Comparison of ENCODE assay signal across 12 cellular contexts in the genomic region with DNA sequence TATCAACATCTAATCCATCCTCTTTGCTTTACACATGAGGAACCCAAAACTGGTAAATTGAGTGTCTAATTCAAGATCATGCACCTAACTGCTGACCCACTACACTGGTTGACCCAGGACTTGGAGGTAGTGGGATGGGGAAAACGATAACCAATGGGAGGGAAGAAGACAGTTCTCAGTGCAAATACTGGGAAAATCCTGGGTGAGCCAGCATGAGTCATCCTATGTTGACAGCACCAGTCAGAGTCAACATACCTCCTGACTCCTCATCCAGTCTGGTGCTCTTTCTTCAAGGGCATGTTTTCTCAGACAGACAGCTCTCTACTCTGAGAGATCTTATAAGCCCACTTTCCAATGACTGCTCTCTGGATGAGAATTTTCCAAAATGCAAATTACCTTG.
A peak's percentile ranks its signal among the peaks of the same experiment; 100 is the strongest.
DNase-seq lines count a peak whose midpoint lies in the region; ATAC-seq and TF ChIP-seq lines count a peak whose summit lies in the region.
"Had no signal": no experiment of that assay in that cellular context is flagged by ENCODE, and none has a peak within 500 bp of the region (broad histone marks: within the 10 kb centered on the region; RNA-seq: fewer than 3 reads in every experiment).

No MANE protein-coding gene starts in this region.

- no peak overlapping the region for H3K4me3 Mint-ChIP-seq in stimulated activated naive CD8-positive, alpha-beta T cell treated with anti-CD3 and anti-CD28 coated beads, Interleukin-15, amount 100 ng/mL, for 72 hours
- no peak overlapping the region for H3K4me3 Mint-ChIP-seq in activated T-helper 1 cell treated with anti-CD3 and anti-CD28 coated beads, Interleukin-12 subunit alpha, Interleukin-12 subunit beta, Interleukin-2, Interleukin-4 antibody, amounts not matched to agents 30 ng/mL and 10 ng/mL and 1 ng/mL, durations not matched to agents 14 hours and 24 hours and 36 hours

- no peak overlapping the region for H3K27ac Mint-ChIP-seq in stimulated activated naive CD8-positive, alpha-beta T cell treated with anti-CD3 and anti-CD28 coated beads, Interleukin-15, amount 100 ng/mL, for 72 hours
- H3K27ac Mint-ChIP-seq in activated T-helper 1 cell treated with anti-CD3 and anti-CD28 coated beads, Interleukin-12 subunit alpha, Interleukin-12 subunit beta, Interleukin-2, Interleukin-4 antibody, amounts not matched to agents 30 ng/mL and 10 ng/mL and 1 ng/mL, durations not matched to agents 14 hours and 24 hours and 36 hours = no peak overlapping the region

- H3K27me3 ChIP-seq in SJSA1 (replicated peaks) = no peaks in the 10 kb centered on the region

- no peaks in the 10 kb centered on the region for H3K36me3 ChIP-seq in SJSA1

- peaks cover 13% of the 10 kb centered on the region for H3K4me1 Mint-ChIP-seq in stimulated activated naive CD8-positive, alpha-beta T cell treated with anti-CD3 and anti-CD28 coated beads, Interleukin-15, amount 100 ng/mL, for 72 hours
- H3K4me1 Mint-ChIP-seq in activated T-helper 1 cell treated with anti-CD3 and anti-CD28 coated beads, Interleukin-12 subunit alpha, Interleukin-12 subunit beta, Interleukin-2, Interleukin-4 antibody, amounts not matched to agents 30 ng/mL and 10 ng/mL and 1 ng/mL, durations not matched to agents 14 hours and 24 hours and 36 hours (ENCODE audit: low read depth) = peaks cover 20% of the 10 kb centered on the region

- no peaks in the 10 kb centered on the region for H3K27me3 Mint-ChIP-seq in stimulated activated naive CD8-positive, alpha-beta T cell treated with anti-CD3 and anti-CD28 coated beads, Interleukin-15, amount 100 ng/mL, for 72 hours
- H3K27me3 Mint-ChIP-seq in activated T-helper 1 cell treated with anti-CD3 and anti-CD28 coated beads, Interleukin-12 subunit alpha, Interleukin-12 subunit beta, Interleukin-2, Interleukin-4 antibody, amounts not matched to agents 30 ng/mL and 10 ng/mL and 1 ng/mL, durations not matched to agents 14 hours and 24 hours and 36 hours (ENCODE audit: insufficient read depth) = no peaks in the 10 kb centered on the region

- no peaks in the 10 kb centered on the region; the same call in 1 of the 2 replicates for H3K9me3 ChIP-seq in SJSA1 (replicated peaks)

- H3K4me3 ChIP-seq in SJSA1 (no peak overlapping the region), fibroblast of villous mesenchyme (ENCODE audit: low read depth, low read length) (no peak overlapping the region), coronary artery (no peak overlapping the region)

- peaks cover 9% of the 10 kb centered on the region for H3K4me1 ChIP-seq in SJSA1 (replicated peaks)

- DNase-seq in stimulated activated naive CD8-positive, alpha-beta T cell treated with anti-CD3 and anti-CD28 coated beads, Interleukin-15, Interleukin-2, amounts not matched to agents 100 U/mL and 50 U/mL, for 24 hours = no peak
- no peak for DNase-seq in stimulated activated naive CD8-positive, alpha-beta T cell treated with anti-CD3 and anti-CD28 coated beads, Interleukin-15, amount 100 ng/mL, for 72 hours
- DNase-seq in SJSA1 (ENCODE audit: low read depth in 1 of 2, low spot score in 2 of 2) (peak; percentile 47 to 64), fibroblast of villous mesenchyme (ENCODE audit: low read depth) (peak; percentile 80), coronary artery (ENCODE audit: low spot score) (no peak), COLO829 (ENCODE audit: low spot score) (no peak)
- DNase-seq in activated T-helper 1 cell treated with anti-CD3 and anti-CD28 coated beads, Interleukin-12 subunit alpha, Interleukin-12 subunit beta, Interleukin-2, Interleukin-4 antibody, amounts not matched to agents 30 ng/mL and 10 ng/mL and 1 ng/mL, durations not matched to agents 14 hours and 24 hours and 36 hours (ENCODE audit: low spot score) = no peak
- no peak for DNase-seq in stimulated activated CD4-positive, alpha-beta T cell treated with anti-CD3 and anti-CD28 coated beads, Interleukin-4, amount 100 ng/mL, for 1 hour
- DNase-seq: activated naive CD4-positive, alpha-beta T cell treated with anti-CD3 and anti-CD28 coated beads, Interleukin-2, amount 50 U/mL, for 16 hours; hippocampal formation; NCI-H446 had no signal

- H3K27ac ChIP-seq in SJSA1 = no peak overlapping the region
- no peak overlapping the region for H3K27ac ChIP-seq in coronary artery
- H3K27ac ChIP-seq: C4-2B had no signal

- TF ChIP-seq CTCF in fibroblast of villous mesenchyme (IDR thresholded peaks at IDR 0.05; ENCODE audit: insufficient read depth, low read depth, low read length) (no peak), coronary artery (IDR thresholded peaks at IDR 0.05) (no peak)

- ATAC-seq in stimulated activated naive CD8-positive, alpha-beta T cell treated with anti-CD3 and anti-CD28 coated beads, Interleukin-15, Interleukin-2, amounts not matched to agents 100 U/mL and 50 U/mL, for 24 hours = peak; percentile 55
- ATAC-seq in stimulated activated naive CD8-positive, alpha-beta T cell treated with anti-CD3 and anti-CD28 coated beads, Interleukin-15, amount 100 ng/mL, for 72 hours = no peak

- H3K9me3 Mint-ChIP-seq in stimulated activated naive CD8-positive, alpha-beta T cell treated with anti-CD3 and anti-CD28 coated beads, Interleukin-15, amount 100 ng/mL, for 72 hours = peaks cover 44 to 51% of the 10 kb centered on the region in 2 donors
- peaks cover 68% of the 10 kb centered on the region for H3K9me3 Mint-ChIP-seq in activated T-helper 1 cell treated with anti-CD3 and anti-CD28 coated beads, Interleukin-12 subunit alpha, Interleukin-12 subunit beta, Interleukin-2, Interleukin-4 antibody, amounts not matched to agents 30 ng/mL and 10 ng/mL and 1 ng/mL, durations not matched to agents 14 hours and 24 hours and 36 hours

- peaks cover 34% of the 10 kb centered on the region for H3K36me3 Mint-ChIP-seq in activated T-helper 1 cell treated with anti-CD3 and anti-CD28 coated beads, Interleukin-12 subunit alpha, Interleukin-12 subunit beta, Interleukin-2, Interleukin-4 antibody, amounts not matched to agents 30 ng/mL and 10 ng/mL and 1 ng/mL, durations not matched to agents 14 hours and 24 hours and 36 hours (ENCODE audit: low read depth)

- intact Hi-C loops in activated T-helper 1 cell treated with anti-CD3 and anti-CD28 coated beads, Interleukin-12 subunit alpha, Interleukin-12 subunit beta, Interleukin-2, Interleukin-4 antibody, amounts not matched to agents 30 ng/mL and 10 ng/mL and 1 ng/mL, durations not matched to agents 14 hours and 24 hours and 36 hours (cut with micrococcal nuclease) = no loop called here

Comparison
In these comparisons a context has a peak if more than half of its experiments do, and no peak if none do; other contexts are left out.
1. DNase-seq: peak in SJSA1 (2 of 2) and fibroblast of villous mesenchyme (single experiment); none in stimulated activated naive CD8-positive, alpha-beta T cell treated with anti-CD3 and anti-CD28 coated beads, Interleukin-15, Interleukin-2, amounts not matched to agents 100 U/mL and 50 U/mL, for 24 hours (single experiment), stimulated activated naive CD8-positive, alpha-beta T cell treated with anti-CD3 and anti-CD28 coated beads, Interleukin-15, amount 100 ng/mL, for 72 hours (0 of 2), activated T-helper 1 cell treated with anti-CD3 and anti-CD28 coated beads, Interleukin-12 subunit alpha, Interleukin-12 subunit beta, Interleukin-2, Interleukin-4 antibody, amounts not matched to agents 30 ng/mL and 10 ng/mL and 1 ng/mL, durations not matched to agents 14 hours and 24 hours and 36 hours (single experiment), coronary artery (single experiment), stimulated activated CD4-positive, alpha-beta T cell treated with anti-CD3 and anti-CD28 coated beads, Interleukin-4, amount 100 ng/mL, for 1 hour (single experiment) and COLO829 (single experiment).